29 cellular contexts compared by ENCODE assay signal in genomic region chr6:88734544-88734943, GRCh38.
"Had no signal": no experiment of that assay in that cellular context is flagged by ENCODE, and none has a peak within 500 bp of the region (broad histone marks: within the 10 kb centered on the region; RNA-seq: fewer than 3 reads in every experiment).

No MANE protein-coding gene starts in this region.

- H3K4me3 ChIP-seq: ovary, prostate gland, sigmoid colon, stomach, thyroid gland, upper lobe of left lung, vagina had no signal

- H3K27ac ChIP-seq: brain microvascular endothelial cell, ovary, prostate gland, sigmoid colon, stomach, thyroid gland, upper lobe of left lung, vagina had no signal

- ATAC-seq: esophagus mucosa; left cardiac atrium; left ventricle myocardium superior; stimulated activated naive B cell treated with anti-CD40 and anti-IgM and Interleukin-4, amounts not matched to agents 10 μg/mL and 1 μg/mL and 100 μg/mL, for 72 hours had no signal

- H3K27me3 Mint-ChIP-seq: activated CD4-positive, alpha-beta memory T cell treated with anti-CD3 and anti-CD28 coated beads, Interleukin-2, amount 10 ng/mL, durations not matched to agents 7 days and 5 days; activated CD4-positive, alpha-beta T cell treated with anti-CD3 and anti-CD28 coated beads, Interleukin-2, amount 10 ng/mL, durations not matched to agents 7 days and 5 days; activated naive CD4-positive, alpha-beta T cell treated with anti-CD3 and anti-CD28 coated beads, Interleukin-2, amount 10 ng/mL, durations not matched to agents 7 days and 5 days; activated naive CD8-positive, alpha-beta T cell treated with anti-CD3 and anti-CD28 coated beads, Interleukin-2, amount 10 ng/mL, durations not matched to agents 7 days and 5 days; stimulated activated naive B cell treated with anti-CD40 and anti-IgM and Interleukin-4, amounts not matched to agents 10 μg/mL and 1 μg/mL and 100 μg/mL, for 72 hours had no signal

- H3K9me3 ChIP-seq: ovary, prostate gland, sigmoid colon, stomach, thyroid gland, upper lobe of left lung, vagina had no signal

- H3K27me3 ChIP-seq: brain microvascular endothelial cell, ovary, sigmoid colon, stomach, thyroid gland, upper lobe of left lung, vagina had no signal

- DNase-seq: activated CD4-positive, alpha-beta memory T cell treated with anti-CD3 and anti-CD28 coated beads, Interleukin-2, amount 10 ng/mL, durations not matched to agents 7 days and 5 days; activated CD4-positive, alpha-beta T cell treated with anti-CD3 and anti-CD28 coated beads, Interleukin-2, amount 10 ng/mL, durations not matched to agents 7 days and 5 days; activated CD4-positive, CD25-positive, alpha-beta regulatory T cell treated with anti-CD3 and anti-CD28 coated beads, Interleukin-2, amount 50 U/mL, for 72 hours; activated gamma-delta T cell; activated naive CD4-positive, alpha-beta T cell treated with anti-CD3 and anti-CD28 coated beads, Interleukin-2, amount 10 ng/mL, durations not matched to agents 7 days and 5 days; activated naive CD8-positive, alpha-beta T cell treated with anti-CD3 and anti-CD28 coated beads, Interleukin-2, amount 10 ng/mL, durations not matched to agents 7 days and 5 days; brain microvascular endothelial cell; cortex of kidney; endodermal cell; foreskin fibroblast; head of caudate nucleus; hippocampal formation; left cardiac atrium; left ventricle myocardium superior; ovary; sigmoid colon; small intestine; stimulated activated CD4-positive, alpha-beta T cell treated with anti-CD3 and anti-CD28 coated beads, Interleukin-1b, Interleukin-23, amount 100 ng/mL, for 48 hours; stimulated activated CD4-positive, alpha-beta T cell treated with anti-CD3 and anti-CD28 coated beads, Interleukin-4, amount 100 ng/mL, for 4 hours; stimulated activated CD8-positive, alpha-beta memory T cell treated with anti-CD3 and anti-CD28 coated beads, Interleukin-4, amount 100 ng/mL, for 48 hours; stimulated activated naive B cell treated with anti-CD40 and anti-IgM and Interleukin-4, amounts not matched to agents 10 μg/mL and 1 μg/mL and 100 μg/mL, for 72 hours; stomach; thyroid gland; upper lobe of left lung had no signal

- H3K9me3 Mint-ChIP-seq: activated CD4-positive, alpha-beta memory T cell treated with anti-CD3 and anti-CD28 coated beads, Interleukin-2, amount 10 ng/mL, durations not matched to agents 7 days and 5 days; activated naive CD4-positive, alpha-beta T cell treated with anti-CD3 and anti-CD28 coated beads, Interleukin-2, amount 10 ng/mL, durations not matched to agents 7 days and 5 days; endodermal cell; stimulated activated naive B cell treated with anti-CD40 and anti-IgM and Interleukin-4, amounts not matched to agents 10 μg/mL and 1 μg/mL and 100 μg/mL, for 72 hours had no signal

- H3K4me1 ChIP-seq: prostate gland, sigmoid colon, stomach, thyroid gland, upper lobe of left lung, vagina had no signal

- FAIRE-seq: astrocyte, keratinocyte, small intestine had no signal

- H3K27ac Mint-ChIP-seq: activated CD4-positive, alpha-beta memory T cell treated with anti-CD3 and anti-CD28 coated beads, Interleukin-2, amount 10 ng/mL, durations not matched to agents 7 days and 5 days; activated CD4-positive, alpha-beta T cell treated with anti-CD3 and anti-CD28 coated beads, Interleukin-2, amount 10 ng/mL, durations not matched to agents 7 days and 5 days; activated naive CD4-positive, alpha-beta T cell treated with anti-CD3 and anti-CD28 coated beads, Interleukin-2, amount 10 ng/mL, durations not matched to agents 7 days and 5 days; activated naive CD8-positive, alpha-beta T cell treated with anti-CD3 and anti-CD28 coated beads, Interleukin-2, amount 10 ng/mL, durations not matched to agents 7 days and 5 days; endodermal cell; stimulated activated naive B cell treated with anti-CD40 and anti-IgM and Interleukin-4, amounts not matched to agents 10 μg/mL and 1 μg/mL and 100 μg/mL, for 72 hours had no signal

- H3K36me3 ChIP-seq: brain microvascular endothelial cell, ovary, prostate gland, sigmoid colon, stomach, thyroid gland, upper lobe of left lung, vagina had no signal

- H3K4me3 Mint-ChIP-seq: activated CD4-positive, alpha-beta memory T cell treated with anti-CD3 and anti-CD28 coated beads, Interleukin-2, amount 10 ng/mL, durations not matched to agents 7 days and 5 days; activated CD4-positive, alpha-beta T cell treated with anti-CD3 and anti-CD28 coated beads, Interleukin-2, amount 10 ng/mL, durations not matched to agents 7 days and 5 days; activated naive CD4-positive, alpha-beta T cell treated with anti-CD3 and anti-CD28 coated beads, Interleukin-2, amount 10 ng/mL, durations not matched to agents 7 days and 5 days; activated naive CD8-positive, alpha-beta T cell treated with anti-CD3 and anti-CD28 coated beads, Interleukin-2, amount 10 ng/mL, durations not matched to agents 7 days and 5 days; endodermal cell; stimulated activated naive B cell treated with anti-CD40 and anti-IgM and Interleukin-4, amounts not matched to agents 10 μg/mL and 1 μg/mL and 100 μg/mL, for 72 hours had no signal
